In the genomic region with DNA sequence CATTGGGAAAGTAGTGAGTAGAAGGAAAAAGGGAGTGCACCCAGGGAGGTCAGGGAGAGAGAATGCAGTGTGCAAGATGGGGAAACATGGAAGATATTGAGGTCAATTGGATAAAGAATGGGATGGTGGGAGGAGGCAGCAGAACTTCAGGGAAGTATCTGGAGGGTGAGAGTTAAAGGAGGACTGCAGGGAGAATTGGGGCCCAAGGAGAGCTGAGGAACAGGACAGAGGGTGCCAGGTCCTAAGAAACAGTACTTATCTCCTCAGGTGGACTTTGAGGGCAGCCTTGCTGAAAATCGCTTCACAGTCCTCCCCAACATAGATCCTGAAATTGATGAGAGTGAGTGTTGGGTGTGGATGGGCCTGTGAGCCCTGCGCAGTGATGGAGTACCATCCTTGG, we compare ENCODE assay signal across 1 cellular context.
TF ChIP-seq lines count a peak whose summit lies in the region.

No MANE protein-coding gene starts in this region.

TF ChIP-seq in K562, 482 proteins besides CTCF, POLR2A, EP300 and RAD21:
- TF ChIP-seq GATAD2A (IDR thresholded peaks at IDR 0.05), result no peak
- 0 out of 2 replicates have a peak, but pooled peaks have one; percentile 12 for TF ChIP-seq IRF2 (CRISPR knock-in tag; IDR thresholded peaks at IDR 0.05)
- TF ChIP-seq, protein P1, sequence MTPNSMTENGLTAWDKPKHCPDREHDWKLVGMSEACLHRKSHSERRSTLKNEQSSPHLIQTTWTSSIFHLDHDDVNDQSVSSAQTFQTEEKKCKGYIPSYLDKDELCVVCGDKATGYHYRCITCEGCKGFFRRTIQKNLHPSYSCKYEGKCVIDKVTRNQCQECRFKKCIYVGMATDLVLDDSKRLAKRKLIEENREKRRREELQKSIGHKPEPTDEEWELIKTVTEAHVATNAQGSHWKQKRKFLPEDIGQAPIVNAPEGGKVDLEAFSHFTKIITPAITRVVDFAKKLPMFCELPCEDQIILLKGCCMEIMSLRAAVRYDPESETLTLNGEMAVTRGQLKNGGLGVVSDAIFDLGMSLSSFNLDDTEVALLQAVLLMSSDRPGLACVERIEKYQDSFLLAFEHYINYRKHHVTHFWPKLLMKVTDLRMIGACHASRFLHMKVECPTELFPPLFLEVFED (CRISPR knock-in tag; conservative IDR thresholded peaks at IDR 0.05), result peak; percentile 78; the same call in 1 of the 2 replicates
- TF ChIP-seq ZC3H4 (CRISPR knock-in tag; IDR thresholded peaks at IDR 0.05; ENCODE audit: borderline replicate concordance), result peak; percentile 38; the same call in 1 of the 2 replicates
- TF ChIP-seq ZBTB8A (IDR thresholded peaks at IDR 0.05; ENCODE audit: partially characterized antibody), result no peak
- 0 out of 2 replicates have a peak, but pooled peaks have one; percentile 36 for TF ChIP-seq OTX1 (CRISPR knock-in tag; IDR thresholded peaks at IDR 0.05)
- no peak for TF ChIP-seq EZH2 (IDR thresholded peaks at IDR 0.05; ENCODE audit: borderline replicate concordance, low read depth, low read length)
- TF ChIP-seq, protein P2, sequence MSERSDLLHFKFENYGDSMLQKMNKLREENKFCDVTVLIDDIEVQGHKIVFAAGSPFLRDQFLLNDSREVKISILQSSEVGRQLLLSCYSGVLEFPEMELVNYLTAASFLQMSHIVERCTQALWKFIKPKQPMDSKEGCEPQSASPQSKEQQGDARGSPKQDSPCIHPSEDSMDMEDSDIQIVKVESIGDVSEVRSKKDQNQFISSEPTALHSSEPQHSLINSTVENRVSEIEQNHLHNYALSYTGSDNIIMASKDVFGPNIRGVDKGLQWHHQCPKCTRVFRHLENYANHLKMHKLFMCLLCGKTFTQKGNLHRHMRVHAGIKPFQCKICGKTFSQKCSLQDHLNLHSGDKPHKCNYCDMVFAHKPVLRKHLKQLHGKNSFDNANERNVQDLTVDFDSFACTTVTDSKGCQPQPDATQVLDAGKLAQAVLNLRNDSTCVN (CRISPR knock-in tag; IDR thresholded peaks at IDR 0.05), result 0 out of 2 replicates have a peak, but pooled peaks have one; percentile 77
- TF ChIP-seq HBP1 (CRISPR knock-in tag; IDR thresholded peaks at IDR 0.05), result peak; percentile 68; the same call in 1 of the 2 replicates
- peak; percentile 35 for TF ChIP-seq POLR2B (IDR thresholded peaks at IDR 0.05; ENCODE audit: low read depth, partially characterized antibody)
